Comparison of ENCODE assay signal across 7 cellular contexts in the genomic region with DNA sequence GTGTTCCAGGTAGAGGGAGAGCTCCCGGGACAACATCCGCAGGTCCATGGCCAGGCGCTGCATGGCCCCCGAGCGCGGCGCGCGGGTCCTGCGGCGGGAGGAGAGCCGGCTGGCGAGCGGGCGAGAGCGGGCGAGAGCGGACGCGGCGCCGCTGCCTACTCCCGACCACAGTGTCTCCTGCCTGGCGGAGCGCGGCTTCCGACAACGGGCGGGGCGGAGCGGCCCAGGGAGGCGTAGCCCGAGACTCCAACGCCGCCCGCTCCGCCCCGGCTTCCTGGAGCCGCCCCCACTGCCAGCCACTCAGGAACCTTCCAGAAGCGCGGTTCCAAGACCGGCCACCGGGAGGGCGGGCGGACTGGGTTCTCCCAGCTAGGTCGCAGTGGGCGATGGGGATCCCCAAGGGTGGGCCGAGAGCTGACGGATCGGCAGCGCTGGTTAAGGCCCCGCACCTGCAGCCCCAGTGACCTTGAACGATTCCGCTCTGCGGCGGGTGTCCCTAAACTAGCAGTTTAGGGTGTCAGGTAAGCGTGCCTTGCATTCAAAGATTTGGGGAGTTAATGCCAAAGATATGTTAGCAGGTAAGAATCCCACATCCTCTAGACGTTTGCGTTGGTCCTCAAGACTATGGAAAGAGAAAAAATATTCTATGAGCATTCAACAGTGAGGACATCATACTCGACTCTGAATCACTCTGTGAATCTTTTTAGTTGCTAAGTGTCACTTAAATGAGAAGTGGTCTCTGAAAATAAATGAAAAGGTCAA. TPM values are rescaled to one million over a fixed set of nuclear protein-coding genes. Genes with fewer than 3 reads are reported as not detected.
A peak's percentile ranks its signal among the peaks of the same experiment; 100 is the strongest.
DNase-seq lines count a peak whose midpoint lies in the region; ATAC-seq and TF ChIP-seq lines count a peak whose summit lies in the region.

ABHD3 (minus strand) TSS at position 172 of the 762 bp plus-strand sequence; CDS start at position 63, 109 bp downstream.

- peak; percentile 93 for ATAC-seq in HG02884 (IDR thresholded peaks at IDR 0.05; ENCODE audit: unreplicated experiment)

- TF ChIP-seq POLR2A in GM15510 (IDR thresholded peaks at IDR 0.05; ENCODE audit: borderline replicate concordance, extremely low read depth, insufficient read length) = peak; percentile 97

- DNase-seq in NCI-H1694 (lab: John Stamatoyannopoulos, UW) (peak; percentile 64), T-helper 2 cell (peak; percentile 85 to 96 (median 90)), anterior cingulate cortex (lab: John Stamatoyannopoulos, UW) (peak; percentile 45 to 94 (median 84)), hepatic stellate cell (ENCODE audit: low spot score) (peak; percentile 86), renal cortical epithelial cell (ENCODE audit: low read depth) (peak; percentile 69)

RNA-seq across cellular contexts. Expression of gene ABHD3, which starts in this region (rescaled TPM):
- 15.7 and 21.7 TPM in 2 replicates for total RNA-seq in renal cortical epithelial cell

Comparison
In these comparisons a context has a peak if more than half of its experiments do, and no peak if none do; other contexts are left out.
1. Peak in every context shown above with its lines: DNase-seq and ATAC-seq.